Comparison of ENCODE assay signal across 24 cellular contexts in genomic region chr20:32234135-32234808, GRCh38. TPM values are rescaled to one million over a fixed set of nuclear protein-coding genes. Genes with fewer than 3 reads are reported as not detected.
DNase-seq lines count a peak whose midpoint lies in the region; ATAC-seq lines count a peak whose summit lies in the region.
"Had no signal": no experiment of that assay in that cellular context is flagged by ENCODE, and none has a peak within 500 bp of the region (broad histone marks: within the 10 kb centered on the region; RNA-seq: fewer than 3 reads in every experiment).

No MANE protein-coding gene starts in this region.

- peaks cover 57% of the 10 kb centered on the region for H3K36me3 Mint-ChIP-seq in activated naive CD4-positive, alpha-beta T cell treated with anti-CD3 and anti-CD28 coated beads for 36 hours (ENCODE audit: low read depth)
- peaks cover 59% of the 10 kb centered on the region for H3K36me3 Mint-ChIP-seq in activated naive CD4-positive, alpha-beta T cell treated with anti-CD3 and anti-CD28 coated beads, Interleukin-2, amount 10 ng/mL, durations not matched to agents 7 days and 5 days
- H3K36me3 Mint-ChIP-seq in activated T-helper 1 cell treated with anti-CD3 and anti-CD28 coated beads, Interleukin-12 subunit alpha, Interleukin-12 subunit beta, Interleukin-2, Interleukin-4 antibody, amounts not matched to agents 30 ng/mL and 10 ng/mL and 1 ng/mL, durations not matched to agents 14 hours and 24 hours and 36 hours (ENCODE audit: low read depth) = peaks cover 60% of the 10 kb centered on the region

- H3K4me3 Mint-ChIP-seq in activated naive CD4-positive, alpha-beta T cell treated with anti-CD3 and anti-CD28 coated beads for 36 hours = no peak overlapping the region
- no peak overlapping the region for H3K4me3 Mint-ChIP-seq in activated naive CD4-positive, alpha-beta T cell treated with anti-CD3 and anti-CD28 coated beads, Interleukin-2, amount 10 ng/mL, durations not matched to agents 7 days and 5 days
- no peak overlapping the region for H3K4me3 Mint-ChIP-seq in activated T-helper 1 cell treated with anti-CD3 and anti-CD28 coated beads, Interleukin-12 subunit alpha, Interleukin-12 subunit beta, Interleukin-2, Interleukin-4 antibody, amounts not matched to agents 30 ng/mL and 10 ng/mL and 1 ng/mL, durations not matched to agents 14 hours and 24 hours and 36 hours
- no peak overlapping the region for H3K4me3 Mint-ChIP-seq in stimulated activated naive CD8-positive, alpha-beta T cell treated with anti-CD3 and anti-CD28 coated beads, Interleukin-15, amount 100 ng/mL, for 72 hours
- H3K4me3 Mint-ChIP-seq: activated CD8-positive, alpha-beta memory T cell treated with anti-CD3 and anti-CD28 coated beads, Interleukin-2, amount 10 ng/mL, durations not matched to agents 7 days and 5 days; GM23338; naive B cell had no signal

- H3K27me3 Mint-ChIP-seq in activated naive CD4-positive, alpha-beta T cell treated with anti-CD3 and anti-CD28 coated beads for 36 hours (ENCODE audit: low read depth) = no peaks in the 10 kb centered on the region
- no peaks in the 10 kb centered on the region for H3K27me3 Mint-ChIP-seq in activated naive CD4-positive, alpha-beta T cell treated with anti-CD3 and anti-CD28 coated beads, Interleukin-2, amount 10 ng/mL, durations not matched to agents 7 days and 5 days
- H3K27me3 Mint-ChIP-seq in activated T-helper 1 cell treated with anti-CD3 and anti-CD28 coated beads, Interleukin-12 subunit alpha, Interleukin-12 subunit beta, Interleukin-2, Interleukin-4 antibody, amounts not matched to agents 30 ng/mL and 10 ng/mL and 1 ng/mL, durations not matched to agents 14 hours and 24 hours and 36 hours (ENCODE audit: insufficient read depth) = no peaks in the 10 kb centered on the region
- H3K27me3 Mint-ChIP-seq in stimulated activated naive CD8-positive, alpha-beta T cell treated with anti-CD3 and anti-CD28 coated beads, Interleukin-15, amount 100 ng/mL, for 72 hours = no peaks in the 10 kb centered on the region
- H3K27me3 Mint-ChIP-seq: activated CD8-positive, alpha-beta memory T cell treated with anti-CD3 and anti-CD28 coated beads, Interleukin-2, amount 10 ng/mL, durations not matched to agents 7 days and 5 days; naive B cell had no signal

- CTCF ChIA-PET in activated naive CD4-positive, alpha-beta T cell treated with anti-CD3 and anti-CD28 coated beads for 36 hours (lab: Charles Lee) = no interaction called here
- CTCF ChIA-PET in activated naive CD4-positive, alpha-beta T cell treated with anti-CD3 and anti-CD28 coated beads, Interleukin-2, amount 10 ng/mL, durations not matched to agents 7 days and 5 days (lab: Charles Lee) = no interaction called here

- intact Hi-C loops in activated naive CD4-positive, alpha-beta T cell treated with anti-CD3 and anti-CD28 coated beads for 36 hours (cut with micrococcal nuclease) = no loop called here
- intact Hi-C loops in activated T-helper 1 cell treated with anti-CD3 and anti-CD28 coated beads, Interleukin-12 subunit alpha, Interleukin-12 subunit beta, Interleukin-2, Interleukin-4 antibody, amounts not matched to agents 30 ng/mL and 10 ng/mL and 1 ng/mL, durations not matched to agents 14 hours and 24 hours and 36 hours (cut with micrococcal nuclease) = no loop called here

- no peaks in the 10 kb centered on the region for H3K9me3 Mint-ChIP-seq in activated naive CD4-positive, alpha-beta T cell treated with anti-CD3 and anti-CD28 coated beads for 36 hours
- no peaks in the 10 kb centered on the region for H3K9me3 Mint-ChIP-seq in activated naive CD4-positive, alpha-beta T cell treated with anti-CD3 and anti-CD28 coated beads, Interleukin-2, amount 10 ng/mL, durations not matched to agents 7 days and 5 days
- H3K9me3 Mint-ChIP-seq in activated T-helper 1 cell treated with anti-CD3 and anti-CD28 coated beads, Interleukin-12 subunit alpha, Interleukin-12 subunit beta, Interleukin-2, Interleukin-4 antibody, amounts not matched to agents 30 ng/mL and 10 ng/mL and 1 ng/mL, durations not matched to agents 14 hours and 24 hours and 36 hours = no peaks in the 10 kb centered on the region
- no peaks in the 10 kb centered on the region for H3K9me3 Mint-ChIP-seq in stimulated activated naive CD8-positive, alpha-beta T cell treated with anti-CD3 and anti-CD28 coated beads, Interleukin-15, amount 100 ng/mL, for 72 hours
- H3K9me3 Mint-ChIP-seq: GM23338, naive B cell had no signal

- no peak for ATAC-seq in stimulated activated naive CD8-positive, alpha-beta T cell treated with anti-CD3 and anti-CD28 coated beads, Interleukin-15, amount 100 ng/mL, for 72 hours
- no peak for ATAC-seq in GM21367 (IDR thresholded peaks at IDR 0.05; ENCODE audit: unreplicated experiment)
- ATAC-seq: activated CD4-positive, CD25-positive, alpha-beta regulatory T cell treated with anti-CD3 and anti-CD28 coated beads, Interleukin-2, amount 50 U/mL, for 24 hours; activated CD8-positive, alpha-beta memory T cell treated with anti-CD3 and anti-CD28 coated beads, Interleukin-2, amount 10 ng/mL, durations not matched to agents 7 days and 5 days; GM23338 had no signal

- peaks cover 44% of the 10 kb centered on the region for H3K4me1 Mint-ChIP-seq in activated naive CD4-positive, alpha-beta T cell treated with anti-CD3 and anti-CD28 coated beads for 36 hours (ENCODE audit: low read depth)
- peaks cover 25% of the 10 kb centered on the region for H3K4me1 Mint-ChIP-seq in activated naive CD4-positive, alpha-beta T cell treated with anti-CD3 and anti-CD28 coated beads, Interleukin-2, amount 10 ng/mL, durations not matched to agents 7 days and 5 days
- H3K4me1 Mint-ChIP-seq in activated T-helper 1 cell treated with anti-CD3 and anti-CD28 coated beads, Interleukin-12 subunit alpha, Interleukin-12 subunit beta, Interleukin-2, Interleukin-4 antibody, amounts not matched to agents 30 ng/mL and 10 ng/mL and 1 ng/mL, durations not matched to agents 14 hours and 24 hours and 36 hours (ENCODE audit: low read depth) = peaks cover 40% of the 10 kb centered on the region
- H3K4me1 Mint-ChIP-seq in stimulated activated naive CD8-positive, alpha-beta T cell treated with anti-CD3 and anti-CD28 coated beads, Interleukin-15, amount 100 ng/mL, for 72 hours = peaks cover 66% of the 10 kb centered on the region

- H3K27ac Mint-ChIP-seq in activated naive CD4-positive, alpha-beta T cell treated with anti-CD3 and anti-CD28 coated beads for 36 hours = peak overlapping the region; percentile 99
- H3K27ac Mint-ChIP-seq in activated naive CD4-positive, alpha-beta T cell treated with anti-CD3 and anti-CD28 coated beads, Interleukin-2, amount 10 ng/mL, durations not matched to agents 7 days and 5 days = no peak overlapping the region
- H3K27ac Mint-ChIP-seq in activated T-helper 1 cell treated with anti-CD3 and anti-CD28 coated beads, Interleukin-12 subunit alpha, Interleukin-12 subunit beta, Interleukin-2, Interleukin-4 antibody, amounts not matched to agents 30 ng/mL and 10 ng/mL and 1 ng/mL, durations not matched to agents 14 hours and 24 hours and 36 hours = peak overlapping the region; percentile 74
- peak overlapping the region; percentile 69 to 84 for H3K27ac Mint-ChIP-seq in stimulated activated naive CD8-positive, alpha-beta T cell treated with anti-CD3 and anti-CD28 coated beads, Interleukin-15, amount 100 ng/mL, for 72 hours
- H3K27ac Mint-ChIP-seq: GM23338, naive B cell had no signal

- no peak for DNase-seq in activated naive CD4-positive, alpha-beta T cell treated with anti-CD3 and anti-CD28 coated beads for 36 hours
- no peak for DNase-seq in activated naive CD4-positive, alpha-beta T cell treated with anti-CD3 and anti-CD28 coated beads, Interleukin-2, amount 10 ng/mL, durations not matched to agents 7 days and 5 days
- DNase-seq in NOMO-1 (lab: John Stamatoyannopoulos, UW; ENCODE audit: unreplicated experiment in 2 of 2) = peak; percentile 57 to 69
- no peak for DNase-seq in activated T-helper 1 cell treated with anti-CD3 and anti-CD28 coated beads, Interleukin-12 subunit alpha, Interleukin-12 subunit beta, Interleukin-2, Interleukin-4 antibody, amounts not matched to agents 30 ng/mL and 10 ng/mL and 1 ng/mL, durations not matched to agents 14 hours and 24 hours and 36 hours (ENCODE audit: low spot score)
- no peak for DNase-seq in stimulated activated naive CD8-positive, alpha-beta T cell treated with anti-CD3 and anti-CD28 coated beads, Interleukin-15, amount 100 ng/mL, for 72 hours
- DNase-seq in NCI-H1694 treated with DMSO at 0.1 percent for 48 hours (lab: John Stamatoyannopoulos, UW) = no peak
- no peak for DNase-seq in NCI-H2171 treated with DMSO at 0.1 percent for 48 hours (lab: John Stamatoyannopoulos, UW)
- DNase-seq: activated CD8-positive, alpha-beta memory T cell treated with anti-CD3 and anti-CD28 coated beads, Interleukin-2, amount 10 ng/mL, durations not matched to agents 7 days and 5 days; activated effector memory CD4-positive, alpha-beta T cell treated with anti-CD3 and anti-CD28 coated beads, Interleukin-2, amount 50 U/mL, for 16 hours; Calu3; dermis blood vessel endothelial cell; EL; heart right ventricle; naive B cell; NCI-H1436; NCI-H524; NK-92 treated with Interleukin-12 subunit alpha and Interleukin-12 subunit beta, amount 100 ng/mL, for 24 hours; retina; stimulated activated CD4-positive, alpha-beta T cell treated with anti-CD3 and anti-CD28 coated beads, Interleukin-2, amount 100 ng/mL, for 48 hours; stomach; T-helper 9 cell had no signal

RNA-seq across cellular contexts. Expression of gene POFUT1, which starts 26.6 kb away (rescaled TPM):
- 10 to 100 TPM; 37.1 to 38.9 TPM for total RNA-seq in activated naive CD4-positive, alpha-beta T cell treated with anti-CD3 and anti-CD28 coated beads for 36 hours
- 69.0 and 73.0 TPM in 2 replicates for total RNA-seq in activated T-helper 1 cell treated with anti-CD3 and anti-CD28 coated beads, Interleukin-12 subunit alpha, Interleukin-12 subunit beta, Interleukin-2, Interleukin-4 antibody, amounts not matched to agents 30 ng/mL and 10 ng/mL and 1 ng/mL, durations not matched to agents 14 hours and 24 hours and 36 hours

RNA-seq across cellular contexts. Expression of gene PLAGL2, which starts 26.7 kb away (rescaled TPM):
- total RNA-seq in activated naive CD4-positive, alpha-beta T cell treated with anti-CD3 and anti-CD28 coated beads for 36 hours = 10 to 100 TPM; 63.3 to 64.9 TPM
- total RNA-seq in activated T-helper 1 cell treated with anti-CD3 and anti-CD28 coated beads, Interleukin-12 subunit alpha, Interleukin-12 subunit beta, Interleukin-2, Interleukin-4 antibody, amounts not matched to agents 30 ng/mL and 10 ng/mL and 1 ng/mL, durations not matched to agents 14 hours and 24 hours and 36 hours = 123 and 126 TPM in 2 replicates

RNA-seq across cellular contexts. Expression of gene KIF3B, which starts 43.2 kb away (rescaled TPM):
- total RNA-seq in activated naive CD4-positive, alpha-beta T cell treated with anti-CD3 and anti-CD28 coated beads for 36 hours = 10 to 100 TPM; 27.4 to 27.6 TPM
- 38.1 and 39.1 TPM in 2 replicates for total RNA-seq in activated T-helper 1 cell treated with anti-CD3 and anti-CD28 coated beads, Interleukin-12 subunit alpha, Interleukin-12 subunit beta, Interleukin-2, Interleukin-4 antibody, amounts not matched to agents 30 ng/mL and 10 ng/mL and 1 ng/mL, durations not matched to agents 14 hours and 24 hours and 36 hours

Comparison
In these comparisons a context has a peak if more than half of its experiments do, and no peak if none do; other contexts are left out.
1. DNase-seq: peak in NOMO-1 (2 of 2); none in activated naive CD4-positive, alpha-beta T cell treated with anti-CD3 and anti-CD28 coated beads for 36 hours (single experiment), activated naive CD4-positive, alpha-beta T cell treated with anti-CD3 and anti-CD28 coated beads, Interleukin-2, amount 10 ng/mL, durations not matched to agents 7 days and 5 days (single experiment), activated T-helper 1 cell treated with anti-CD3 and anti-CD28 coated beads, Interleukin-12 subunit alpha, Interleukin-12 subunit beta, Interleukin-2, Interleukin-4 antibody, amounts not matched to agents 30 ng/mL and 10 ng/mL and 1 ng/mL, durations not matched to agents 14 hours and 24 hours and 36 hours (single experiment), stimulated activated naive CD8-positive, alpha-beta T cell treated with anti-CD3 and anti-CD28 coated beads, Interleukin-15, amount 100 ng/mL, for 72 hours (0 of 2), NCI-H1694 treated with DMSO at 0.1 percent for 48 hours (single experiment) and NCI-H2171 treated with DMSO at 0.1 percent for 48 hours (single experiment).